In the genomic region with DNA sequence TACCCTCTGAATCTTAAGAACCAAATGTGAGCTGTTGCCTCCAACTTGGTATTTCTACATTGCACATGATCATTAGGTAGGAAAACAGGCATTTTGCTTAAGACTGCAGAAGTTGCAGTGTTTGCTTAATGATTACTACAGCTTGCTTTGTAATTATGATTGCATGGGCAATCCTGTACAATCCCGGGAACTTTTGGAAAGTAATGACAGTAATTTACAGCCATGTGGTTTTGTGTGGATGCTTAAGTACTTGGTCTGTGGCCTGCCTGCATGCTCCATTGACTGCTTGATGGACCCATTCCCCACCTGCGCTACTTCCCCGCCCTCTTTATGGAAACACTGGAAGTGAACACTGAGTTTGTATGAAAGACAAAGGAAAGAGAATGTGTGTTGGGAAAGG, we compare ENCODE assay signal across 19 cellular contexts.
A peak's percentile ranks its signal among the peaks of the same experiment; 100 is the strongest.
DNase-seq lines count a peak whose midpoint lies in the region; ATAC-seq and TF ChIP-seq lines count a peak whose summit lies in the region.
"Had no signal": no experiment of that assay in that cellular context is flagged by ENCODE, and none has a peak within 500 bp of the region (broad histone marks: within the 10 kb centered on the region; RNA-seq: fewer than 3 reads in every experiment).

No MANE protein-coding gene starts in this region.

- no peak overlapping the region for H2AK5ac ChIP-seq in mesendoderm (ENCODE audit: low read length)

- H2BK120ac ChIP-seq in mesendoderm (ENCODE audit: low read depth, low read length): no peak overlapping the region

- WGBS in mesendoderm (ENCODE audit: extremely low coverage, insufficient coverage, low lambda C conversion rate): no CpG with 5 or more reads among the region's 3 CpGs

- no peak for ATAC-seq in HG02798 (IDR thresholded peaks at IDR 0.05; ENCODE audit: poor library complexity, unreplicated experiment)
- ATAC-seq: activated CD8-positive, alpha-beta T cell treated with anti-CD3 and anti-CD28 coated beads for 36 hours; activated T-cell treated with anti-CD3 and anti-CD28 coated beads, Interleukin-2, amount 50 U/mL, for 72 hours; Panc1; stimulated activated naive CD8-positive, alpha-beta T cell treated with anti-CD3 and anti-CD28 coated beads, Interleukin-15, amount 100 ng/mL, for 72 hours had no signal

- H3K9ac ChIP-seq in mesendoderm (ENCODE audit: low read length): no peak overlapping the region

- no peak overlapping the region for H3K4ac ChIP-seq in mesendoderm (ENCODE audit: low read depth, low read length)

- H3K4me2 ChIP-seq in mesendoderm (ENCODE audit: low read length): no peak overlapping the region

- no peaks in the 10 kb centered on the region for H3K79me1 ChIP-seq in mesendoderm (ENCODE audit: low read length)

- no peak overlapping the region for H2BK15ac ChIP-seq in mesendoderm (replicated peaks; ENCODE audit: low read depth)

- no peak for TF ChIP-seq CTCF in epithelial cell of proximal tubule (conservative IDR thresholded peaks at IDR 0.05; ENCODE audit: low read depth, low read length)
- TF ChIP-seq CTCF in left ventricle myocardium inferior (IDR thresholded peaks at IDR 0.05; ENCODE audit: borderline replicate concordance): no peak

- H3K4me1 ChIP-seq in mesendoderm (ENCODE audit: control insufficient read depth, low read depth, low read length) (no peaks in the 10 kb centered on the region), left ventricle myocardium inferior (no peaks in the 10 kb centered on the region)
- H3K4me1 ChIP-seq: esophagus squamous epithelium had no signal

- no peak overlapping the region for H3K56ac ChIP-seq in mesendoderm (ENCODE audit: low read length)

- H3K36me3 ChIP-seq in mesendoderm (ENCODE audit: control insufficient read depth, insufficient read depth, low read length) (no peaks in the 10 kb centered on the region), left ventricle myocardium inferior (no peaks in the 10 kb centered on the region)
- H3K36me3 ChIP-seq: cardiac muscle cell, esophagus squamous epithelium, HAP-1 had no signal

- no peaks in the 10 kb centered on the region for H3K9me3 ChIP-seq in left ventricle myocardium inferior (replicated peaks)
- H3K9me3 ChIP-seq: Caco-2, esophagus squamous epithelium, HAP-1 had no signal

- H2BK5ac ChIP-seq in mesendoderm (ENCODE audit: low read length): no peak overlapping the region

- H3K27ac ChIP-seq in caudate nucleus (ENCODE audit: low read depth, low read length) (no peak overlapping the region), mesendoderm (ENCODE audit: low read depth, low read length) (no peak overlapping the region), left ventricle myocardium inferior (replicated peaks) (no peak overlapping the region)
- H3K27ac ChIP-seq: cardiac muscle cell, esophagus squamous epithelium had no signal

- no peak overlapping the region for H3K4me3 ChIP-seq in epithelial cell of proximal tubule (ENCODE audit: low read depth, low read length)
- H3K4me3 ChIP-seq in mesendoderm (ENCODE audit: low read length): no peak overlapping the region
- H3K4me3 ChIP-seq in left ventricle myocardium inferior: no peak overlapping the region
- H3K4me3 ChIP-seq: cardiac muscle cell, esophagus squamous epithelium, HAP-1 had no signal

- H4K5ac ChIP-seq in mesendoderm (ENCODE audit: low read length): no peak overlapping the region

- intact Hi-C loops in left ventricle myocardium inferior (cut with micrococcal nuclease): no loop called here

- H3K18ac ChIP-seq in mesendoderm (ENCODE audit: low read length): no peak overlapping the region

- H3K79me2 ChIP-seq in mesendoderm (ENCODE audit: control insufficient read depth, insufficient read depth, low read length): no peaks in the 10 kb centered on the region

- H3K27me3 ChIP-seq in mesendoderm (ENCODE audit: insufficient read depth, low read length, poor library complexity): no peaks in the 10 kb centered on the region
- H3K27me3 ChIP-seq in left ventricle myocardium inferior (ENCODE audit: low read depth): no peaks in the 10 kb centered on the region
- H3K27me3 ChIP-seq: cardiac muscle cell, esophagus squamous epithelium had no signal

- H4K8ac ChIP-seq in mesendoderm (ENCODE audit: low read depth, low read length): no peak overlapping the region

- no peak overlapping the region for H3K23ac ChIP-seq in mesendoderm (ENCODE audit: low read length)

- DNase-seq in COR-L47 (lab: John Stamatoyannopoulos, UW) (peak; percentile 83), NCI-H1417 (lab: John Stamatoyannopoulos, UW) (peak; percentile 72 to 94 (median 81)), NCI-H510A treated with DMSO at 0.1 percent for 48 hours (lab: John Stamatoyannopoulos, UW) (peak; percentile 82), epithelial cell of proximal tubule (ENCODE audit: low read depth) (peak; percentile 93), caudate nucleus (lab: John Stamatoyannopoulos, UW) (no peak), mesendoderm (no peak), left ventricle myocardium inferior (no peak)
- DNase-seq: activated CD8-positive, alpha-beta T cell treated with anti-CD3 and anti-CD28 coated beads for 36 hours; activated naive CD8-positive, alpha-beta T cell treated with anti-CD3 and anti-CD28 coated beads for 36 hours; activated T-cell treated with anti-CD3 and anti-CD28 coated beads, Interleukin-2, amount 50 U/mL, for 72 hours; Caco-2; esophagus squamous epithelium; NCI-H446 treated with DMSO at 0.1 percent for 48 hours; retina; stimulated activated naive CD8-positive, alpha-beta T cell treated with anti-CD3 and anti-CD28 coated beads, Interleukin-15, amount 100 ng/mL, for 72 hours had no signal

Comparison
In these comparisons a context has a peak if more than half of its experiments do, and no peak if none do; other contexts are left out.
1. DNase-seq: peak in COR-L47 (single experiment), NCI-H1417 (3 of 3), NCI-H510A treated with DMSO at 0.1 percent for 48 hours (single experiment) and epithelial cell of proximal tubule (single experiment); none in caudate nucleus (0 of 61), mesendoderm (single experiment) and left ventricle myocardium inferior (single experiment).